19 cellular contexts compared by ENCODE assay signal in the genomic region with DNA sequence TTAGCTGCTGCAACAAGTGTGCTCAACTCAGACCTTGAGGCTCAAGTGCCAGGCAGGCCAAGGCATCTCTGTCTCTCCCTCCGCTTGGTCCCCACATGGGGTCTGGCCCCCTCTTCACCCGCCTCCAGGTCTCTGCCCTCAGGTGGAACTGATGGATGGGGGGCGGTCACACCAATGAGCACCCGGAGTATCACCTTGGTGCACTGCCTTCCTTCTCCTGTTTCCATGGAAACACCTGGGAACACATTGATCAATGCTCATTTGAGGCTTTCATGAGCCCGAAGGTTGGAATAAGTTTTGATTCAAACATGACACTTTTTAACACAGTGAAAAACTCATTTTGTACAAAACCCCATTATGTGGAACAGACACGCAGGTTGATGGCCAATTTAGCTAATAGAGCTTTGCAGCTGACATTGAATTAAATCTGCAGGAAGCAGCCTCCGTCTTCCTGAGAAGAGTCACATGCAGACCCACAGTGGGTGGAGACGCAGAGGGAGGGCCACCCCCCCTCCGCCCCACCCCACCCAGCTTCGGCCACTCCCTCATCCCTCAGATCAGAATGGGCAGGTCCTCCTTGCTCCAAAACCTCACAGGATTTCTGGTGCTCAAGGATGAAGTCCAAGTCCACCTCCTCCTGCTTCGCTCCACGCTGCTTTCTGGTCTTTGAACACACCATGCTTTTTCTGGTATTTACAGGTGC.
"Had no signal": no experiment of that assay in that cellular context is flagged by ENCODE, and none has a peak within 500 bp of the region (broad histone marks: within the 10 kb centered on the region; RNA-seq: fewer than 3 reads in every experiment).

No MANE protein-coding gene starts in this region.

- H3K4me1 Mint-ChIP-seq: activated CD4-positive, alpha-beta T cell treated with anti-CD3 and anti-CD28 coated beads, Interleukin-2, amount 10 ng/mL, durations not matched to agents 7 days and 5 days; T-cell had no signal

- DNase-seq: activated CD4-positive, alpha-beta T cell treated with anti-CD3 and anti-CD28 coated beads, Interleukin-2, amount 10 ng/mL, durations not matched to agents 7 days and 5 days; activated CD8-positive, alpha-beta memory T cell treated with anti-CD3 and anti-CD28 coated beads, Interleukin-2, amount 50 U/mL, for 4 hours; activated gamma-delta T cell treated with Interleukin-2 at 50 U/mL for 16 hours; activated T-cell treated with anti-CD3 and anti-CD28 coated beads, Interleukin-2, amount 50 U/mL, for 72 hours; dermis blood vessel endothelial cell; effector memory CD4-positive, alpha-beta T cell; foreskin fibroblast; T-cell; transverse colon; uterus had no signal

- H3K27ac ChIP-seq: epithelial cell of prostate, suprapubic skin, transverse colon, uterus had no signal

- H3K27me3 Mint-ChIP-seq: activated CD4-positive, alpha-beta T cell treated with anti-CD3 and anti-CD28 coated beads, Interleukin-2, amount 10 ng/mL, durations not matched to agents 7 days and 5 days; stimulated activated naive CD8-positive, alpha-beta T cell treated with anti-CD3 and anti-CD28 coated beads, Interleukin-15, Interleukin-2, amounts not matched to agents 100 ng/mL and 50 ng/mL, for 24 hours had no signal

- H3K36me3 ChIP-seq: suprapubic skin, transverse colon, uterus had no signal

- H3K4me3 ChIP-seq: lung, suprapubic skin, transverse colon, uterus had no signal

- H3K9me3 ChIP-seq: suprapubic skin, transverse colon, uterus had no signal

- H3K4me3 Mint-ChIP-seq: activated CD4-positive, alpha-beta T cell treated with anti-CD3 and anti-CD28 coated beads, Interleukin-2, amount 10 ng/mL, durations not matched to agents 7 days and 5 days; activated T-cell treated with anti-CD3 and anti-CD28 coated beads, Interleukin-2, amount 50 U/mL, for 72 hours; mesothelial cell of epicardium; natural killer cell treated with Interleukin-12 subunit alpha and Interleukin-12 subunit beta and Interleukin-15 and Interleukin-18, amount 100 ng/mL, for 72 hours; stimulated activated naive CD8-positive, alpha-beta T cell treated with anti-CD3 and anti-CD28 coated beads, Interleukin-15, Interleukin-2, amounts not matched to agents 100 ng/mL and 50 ng/mL, for 24 hours; T-cell had no signal

- H3K4me1 ChIP-seq: suprapubic skin, transverse colon, uterus had no signal

- H3K9me3 Mint-ChIP-seq: mesothelial cell of epicardium; natural killer cell treated with Interleukin-12 subunit alpha and Interleukin-12 subunit beta and Interleukin-15 and Interleukin-18, amount 100 ng/mL, for 72 hours; stimulated activated naive CD8-positive, alpha-beta T cell treated with anti-CD3 and anti-CD28 coated beads, Interleukin-15, Interleukin-2, amounts not matched to agents 100 ng/mL and 50 ng/mL, for 24 hours; T-cell had no signal

- H3K27ac Mint-ChIP-seq: activated CD4-positive, alpha-beta T cell treated with anti-CD3 and anti-CD28 coated beads, Interleukin-2, amount 10 ng/mL, durations not matched to agents 7 days and 5 days; activated naive CD4-positive, alpha-beta T cell treated with anti-CD3 and anti-CD28 coated beads, Interleukin-2, amount 50 U/mL, for 72 hours; activated T-cell treated with anti-CD3 and anti-CD28 coated beads, Interleukin-2, amount 50 U/mL, for 72 hours; mesothelial cell of epicardium; natural killer cell treated with Interleukin-12 subunit alpha and Interleukin-12 subunit beta and Interleukin-15 and Interleukin-18, amount 100 ng/mL, for 72 hours; stimulated activated naive CD8-positive, alpha-beta T cell treated with anti-CD3 and anti-CD28 coated beads, Interleukin-15, Interleukin-2, amounts not matched to agents 100 ng/mL and 50 ng/mL, for 24 hours; T-cell had no signal

- H3K27me3 ChIP-seq: suprapubic skin, transverse colon, uterus had no signal

- ATAC-seq: activated naive CD4-positive, alpha-beta T cell treated with anti-CD3 and anti-CD28 coated beads, Interleukin-2, amount 50 U/mL, for 72 hours; activated T-cell treated with anti-CD3 and anti-CD28 coated beads, Interleukin-2, amount 50 U/mL, for 72 hours; left lobe of liver; natural killer cell treated with Interleukin-12 subunit alpha and Interleukin-12 subunit beta and Interleukin-15 and Interleukin-18, amount 100 ng/mL, for 72 hours; T-cell had no signal

- FAIRE-seq: keratinocyte had no signal

- H3K36me3 Mint-ChIP-seq: activated naive CD4-positive, alpha-beta T cell treated with anti-CD3 and anti-CD28 coated beads, Interleukin-2, amount 50 U/mL, for 72 hours; mesothelial cell of epicardium; natural killer cell treated with Interleukin-12 subunit alpha and Interleukin-12 subunit beta and Interleukin-15 and Interleukin-18, amount 100 ng/mL, for 72 hours; T-cell had no signal
